10 cellular contexts compared by ENCODE assay signal in genomic region chr2:174971868-174972781, GRCh38. TPM values are rescaled to one million over a fixed set of nuclear protein-coding genes. Genes with fewer than 3 reads are reported as not detected.
DNase-seq lines count a peak whose midpoint lies in the region; TF ChIP-seq lines count a peak whose summit lies in the region.
"Had no signal": no experiment of that assay in that cellular context is flagged by ENCODE, and none has a peak within 500 bp of the region (broad histone marks: within the 10 kb centered on the region; RNA-seq: fewer than 3 reads in every experiment).

No MANE protein-coding gene starts in this region.

- H3K36me3 ChIP-seq in ascending aorta = no peaks in the 10 kb centered on the region
- H3K36me3 ChIP-seq: thyroid gland had no signal

- H3K27me3 ChIP-seq in ascending aorta = no peaks in the 10 kb centered on the region
- H3K27me3 ChIP-seq: thyroid gland had no signal

- TF ChIP-seq CTCF in epithelial cell of esophagus (IDR thresholded peaks at IDR 0.05; ENCODE audit: insufficient read depth, low read depth, low read length, missing control alignments) = no peak
- no peak for TF ChIP-seq CTCF in ascending aorta (IDR thresholded peaks at IDR 0.05)

- H3K4me3 ChIP-seq in epithelial cell of esophagus (ENCODE audit: low read length) (no peak overlapping the region), ascending aorta (no peak overlapping the region)
- H3K4me3 ChIP-seq: thyroid gland had no signal

- no peak overlapping the region for H3K27ac ChIP-seq in ascending aorta
- H3K27ac ChIP-seq: thyroid gland had no signal

- peaks cover 0 to 7% of the 10 kb centered on the region in 2 donors for H3K4me1 ChIP-seq in ascending aorta

- H3K9me3 ChIP-seq in ascending aorta = no peaks in the 10 kb centered on the region
- H3K9me3 ChIP-seq: thyroid gland had no signal

- intact Hi-C loops in ascending aorta (cut with DNase I) = no loop called here

- DNase-seq in NCI-H1092 treated with DMSO at 0.1 percent for 48 hours (lab: John Stamatoyannopoulos, UW) = peak; percentile 11
- no peak for DNase-seq in NCI-H1092 (lab: John Stamatoyannopoulos, UW)
- DNase-seq in NCI-H524 treated with DMSO at 0.1 percent for 48 hours (lab: John Stamatoyannopoulos, UW) = peak; percentile 41
- peak; percentile 75 for DNase-seq in epithelial cell of esophagus (ENCODE audit: low read depth)
- peak; percentile 92 for DNase-seq in renal cortical epithelial cell (ENCODE audit: low read depth)
- DNase-seq in activated CD4-positive, alpha-beta T cell treated with anti-CD3 and anti-CD28 coated beads for 48 hours = no peak
- no peak for DNase-seq in ascending aorta (ENCODE audit: low spot score in 2 of 2)
- no peak for DNase-seq in activated CD8-positive, alpha-beta memory T cell treated with anti-CD3 and anti-CD28 coated beads, Interleukin-2, amount 50 U/mL, for 4 hours
- DNase-seq: activated gamma-delta T cell had no signal

RNA-seq across cellular contexts. Expression of gene CHN1, which starts 33.1 kb away (rescaled TPM):
- 6.6 and 7.2 TPM in 2 replicates for total RNA-seq in renal cortical epithelial cell
- 7.8 TPM for total RNA-seq in ascending aorta

Comparison
In these comparisons a context has a peak if more than half of its experiments do, and no peak if none do; other contexts are left out.
1. DNase-seq: peak in NCI-H1092 treated with DMSO at 0.1 percent for 48 hours (single experiment), NCI-H524 treated with DMSO at 0.1 percent for 48 hours (single experiment), epithelial cell of esophagus (single experiment) and renal cortical epithelial cell (single experiment); none in NCI-H1092 (single experiment), activated CD4-positive, alpha-beta T cell treated with anti-CD3 and anti-CD28 coated beads for 48 hours (single experiment), ascending aorta (0 of 2) and activated CD8-positive, alpha-beta memory T cell treated with anti-CD3 and anti-CD28 coated beads, Interleukin-2, amount 50 U/mL, for 4 hours (single experiment).